8 cellular contexts compared by ENCODE assay signal in genomic region chr6:45424628-45424955, GRCh38. TPM values are rescaled to one million over a fixed set of nuclear protein-coding genes. Genes with fewer than 3 reads are reported as not detected.
DNase-seq lines count a peak whose midpoint lies in the region; ATAC-seq and TF ChIP-seq lines count a peak whose summit lies in the region.

No MANE protein-coding gene starts in this region.

- H3K27me3 ChIP-seq in BJ (ENCODE audit: control insufficient read depth, insufficient read depth, low read length), result no peaks in the 10 kb centered on the region

- intact Hi-C loops in left colon (cut with DNase I, micrococcal nuclease), result no loop called here

- peaks cover 17% of the 10 kb centered on the region for H3K4me1 Mint-ChIP-seq in nephron

- POLR2A ChIA-PET in BJ (lab: Charles Lee), result no interaction called here

- H3K4me3 ChIP-seq in BJ (ENCODE audit: low read depth, low read length), result peak overlapping the region; percentile 57
- peak overlapping the region; percentile 86 to 95 for H3K4me3 ChIP-seq in cardiac fibroblast (replicated peaks in 1 of 2; ENCODE audit: low read depth in 2 of 2, low read length in 2 of 2)

- peak overlapping the region; percentile 62 to 79 (median 68) for H3K4me3 Mint-ChIP-seq in nephron

- ATAC-seq in HG02885 (IDR thresholded peaks at IDR 0.05; ENCODE audit: poor library complexity, unreplicated experiment) (no peak), left colon (no peak), GM18870 (IDR thresholded peaks at IDR 0.05; ENCODE audit: unreplicated experiment) (no peak), GM21423 (IDR thresholded peaks at IDR 0.05; ENCODE audit: unreplicated experiment) (no peak)

- H3K36me3 ChIP-seq in BJ (ENCODE audit: control insufficient read depth, insufficient read depth, low read length), result no peaks in the 10 kb centered on the region

- H3K36me3 Mint-ChIP-seq in nephron (ENCODE audit: low read depth), result no peaks in the 10 kb centered on the region

- TF ChIP-seq CTCF in BJ (IDR thresholded peaks at IDR 0.05; ENCODE audit: insufficient read depth, low read depth, low read length), result no peak
- TF ChIP-seq CTCF in cardiac fibroblast (IDR thresholded peaks at IDR 0.05; ENCODE audit: low read depth, low read length), result no peak
- TF ChIP-seq CTCF in nephron (IDR thresholded peaks at IDR 0.05; ENCODE audit: unreplicated experiment in 3 of 3), result no peak

- no peaks in the 10 kb centered on the region for H3K9me3 Mint-ChIP-seq in nephron

- peaks cover 90% of the 10 kb centered on the region for H3K27me3 Mint-ChIP-seq in nephron (ENCODE audit: low read depth)

- H3K27ac Mint-ChIP-seq in nephron, result no peak overlapping the region

- CTCF ChIA-PET in BJ (lab: Yijun Ruan, JAX), result interaction anchor here (0.7 to 1.9 kb wide), 2 partner anchors 196 to 290 kb away, joined by 3 to 6 read pairs; no protein-coding TSS in a partner anchor

- no peak for DNase-seq in BJ (ENCODE audit: low read depth)
- DNase-seq in NOMO-1 (lab: John Stamatoyannopoulos, UW; ENCODE audit: unreplicated experiment in 2 of 2), result peak; percentile 50 to 79
- DNase-seq in cardiac fibroblast (ENCODE audit: low read depth in 2 of 2), result no peak
- DNase-seq in left colon, result no peak

RNA-seq across cellular contexts. Expression of gene SUPT3H, which starts 46.9 kb away (rescaled TPM):
- polyA plus RNA-seq in BJ (2011; rRNA removed), result 7.8 and 9.2 TPM in 2 replicates
- polyA minus RNA-seq in BJ (2011; rRNA and poly(A)+ RNA removed), result 8.3 and 13.1 TPM in 2 replicates
- 1 to 10 TPM; 2.0 to 2.8 TPM for total RNA-seq in left colon

Comparison
In these comparisons a context has a peak if more than half of its experiments do, and no peak if none do; other contexts are left out.
1. DNase-seq: peak in NOMO-1 (2 of 2); none in BJ (single experiment), cardiac fibroblast (0 of 2) and left colon (0 of 2).